In genomic region chr15:34953851-34954250, GRCh38 we compare ENCODE assay signal across 23 cellular contexts.
"Had no signal": no experiment of that assay in that cellular context is flagged by ENCODE, and none has a peak within 500 bp of the region (broad histone marks: within the 10 kb centered on the region; RNA-seq: fewer than 3 reads in every experiment).

No MANE protein-coding gene starts in this region.

- H3K4me3 Mint-ChIP-seq: effector memory CD8-positive, alpha-beta T cell; immature natural killer cell; stimulated activated naive CD8-positive, alpha-beta T cell treated with anti-CD3 and anti-CD28 coated beads, Interleukin-15, amount 100 ng/mL, for 72 hours had no signal

- H3K4me3 ChIP-seq: coronary artery, esophagus squamous epithelium, lower lobe of right lung, ovary, right lobe of liver, suprapubic skin, vagina had no signal

- ATAC-seq: effector memory CD8-positive, alpha-beta T cell; left ventricle myocardium superior; lower lobe of right lung; naive thymus-derived CD8-positive, alpha-beta T cell; right lobe of liver; stimulated activated naive CD8-positive, alpha-beta T cell treated with anti-CD3 and anti-CD28 coated beads, Interleukin-15, amount 100 ng/mL, for 72 hours had no signal

- DNase-seq: dermis blood vessel endothelial cell; effector memory CD8-positive, alpha-beta T cell; erythroblast; esophagus squamous epithelium; hypothalamus; immature natural killer cell; left ventricle myocardium superior; lower lobe of right lung; naive thymus-derived CD8-positive, alpha-beta T cell; occipital lobe; ovary; posterior cingulate gyrus; right lobe of liver; small intestine; stimulated activated CD4-positive, alpha-beta T cell treated with anti-CD3 and anti-CD28 coated beads, Interleukin-1b, Interleukin-23, amount 100 ng/mL, for 48 hours; stimulated activated CD4-positive, alpha-beta T cell treated with anti-CD3 and anti-CD28 coated beads, Interleukin-4, amount 100 ng/mL, for 1 hour; stimulated activated CD8-positive, alpha-beta memory T cell treated with anti-CD3 and anti-CD28 coated beads, Interleukin-4, amount 100 ng/mL, for 48 hours; stimulated activated naive CD4-positive, alpha-beta T cell; stimulated activated naive CD8-positive, alpha-beta T cell treated with anti-CD3 and anti-CD28 coated beads, Interleukin-15, amount 100 ng/mL, for 72 hours; trophoblast cell had no signal

- H3K27me3 Mint-ChIP-seq: effector memory CD8-positive, alpha-beta T cell; naive thymus-derived CD8-positive, alpha-beta T cell; stimulated activated naive CD8-positive, alpha-beta T cell treated with anti-CD3 and anti-CD28 coated beads, Interleukin-15, amount 100 ng/mL, for 72 hours had no signal

- H3K27ac ChIP-seq: coronary artery, esophagus squamous epithelium, lower lobe of right lung, ovary, right lobe of liver, suprapubic skin, vagina had no signal

- H3K27ac Mint-ChIP-seq: immature natural killer cell had no signal

- H3K36me3 ChIP-seq: ovary had no signal

- H3K9me3 ChIP-seq: esophagus squamous epithelium, lower lobe of right lung, ovary, right lobe of liver, suprapubic skin, vagina had no signal

- H3K9me3 Mint-ChIP-seq: effector memory CD8-positive, alpha-beta T cell; immature natural killer cell; naive thymus-derived CD8-positive, alpha-beta T cell; stimulated activated naive CD8-positive, alpha-beta T cell treated with anti-CD3 and anti-CD28 coated beads, Interleukin-15, amount 100 ng/mL, for 72 hours had no signal

- H3K27me3 ChIP-seq: esophagus squamous epithelium, ovary, right lobe of liver, suprapubic skin, vagina had no signal

- H3K4me1 ChIP-seq: esophagus squamous epithelium, lower lobe of right lung, right lobe of liver had no signal

- H3K4me1 Mint-ChIP-seq: stimulated activated naive CD8-positive, alpha-beta T cell treated with anti-CD3 and anti-CD28 coated beads, Interleukin-15, amount 100 ng/mL, for 72 hours had no signal
